In the genomic region with DNA sequence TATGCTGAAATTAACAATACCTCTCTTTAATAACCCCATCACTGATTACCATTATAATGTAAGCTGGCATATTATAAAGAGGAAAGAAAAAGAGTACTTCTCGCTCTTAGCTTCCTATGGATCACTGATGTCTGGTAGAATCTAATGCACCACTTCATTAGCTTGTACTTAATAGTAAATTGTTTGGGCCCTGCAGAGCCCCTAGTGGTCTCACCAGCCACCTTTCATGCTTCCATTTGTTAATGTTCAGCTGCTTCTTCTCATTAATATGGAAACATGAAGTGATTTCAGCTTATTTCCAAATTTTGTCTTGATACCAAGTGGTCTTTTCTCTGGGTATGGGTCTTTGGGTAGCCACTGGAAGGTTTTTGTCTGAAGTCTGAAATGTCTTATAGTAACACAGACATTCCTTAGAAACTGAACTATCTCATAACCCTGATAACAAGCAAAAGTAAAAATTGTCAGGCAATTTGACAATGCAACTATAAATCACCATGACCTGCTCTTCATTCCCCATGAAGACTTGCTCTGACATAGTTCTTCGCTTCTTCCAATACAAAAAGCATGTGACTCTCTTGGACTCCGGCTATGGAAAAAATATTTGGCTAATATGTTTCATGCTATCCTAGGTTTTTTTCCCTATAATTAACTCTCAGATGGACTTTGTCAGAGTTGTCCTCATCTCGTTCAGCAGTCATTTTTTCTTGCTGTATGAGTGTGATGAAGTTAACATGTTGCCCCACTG, we compare ENCODE assay signal across 12 cellular contexts.
DNase-seq lines count a peak whose midpoint lies in the region; TF ChIP-seq lines count a peak whose summit lies in the region.
"Had no signal": no experiment of that assay in that cellular context is flagged by ENCODE, and none has a peak within 500 bp of the region (broad histone marks: within the 10 kb centered on the region; RNA-seq: fewer than 3 reads in every experiment).

No MANE protein-coding gene starts in this region.

- no peak for TF ChIP-seq POLR2A in NB4 (IDR thresholded peaks at IDR 0.05; ENCODE audit: extremely low read depth, insufficient read length)

- DNase-seq in DMS53 (lab: John Stamatoyannopoulos, UW) (peak; percentile 1), DMS53 treated with DMSO at 0.1 percent for 48 hours (lab: John Stamatoyannopoulos, UW; ENCODE audit: unreplicated experiment) (no peak), NB4 (ENCODE audit: low read depth) (no peak), dermis microvascular lymphatic vessel endothelial cell (ENCODE audit: low read depth in 2 of 2) (peak; percentile 12 to 35), retinal pigment epithelial cell (ENCODE audit: low read depth) (no peak), HK-2 (ENCODE audit: unreplicated experiment) (no peak)
- no peak for DNase-seq in stimulated activated CD4-positive, alpha-beta T cell treated with anti-CD3 and anti-CD28 coated beads, Interleukin-4, amount 100 ng/mL, for 4 hours
- no peak for DNase-seq in activated naive CD4-positive, alpha-beta T cell treated with Interleukin-2 at 50 U/mL for 16 hours
- DNase-seq: 8988T; effector CD8-positive, alpha-beta T cell; stimulated activated naive CD8-positive, alpha-beta T cell treated with anti-CD3 and anti-CD28 coated beads, Interleukin-15, amount 100 ng/mL, for 72 hours had no signal

- TF ChIP-seq CTCF in NB4 (IDR thresholded peaks at IDR 0.05; ENCODE audit: low read depth, low read length): peak; percentile 9
- TF ChIP-seq CTCF in retinal pigment epithelial cell (conservative IDR thresholded peaks at IDR 0.05; ENCODE audit: low read depth, low read length): peak; percentile 45

- H3K4me3 ChIP-seq in NB4 (ENCODE audit: low read depth, low read length): no peak overlapping the region
- no peak overlapping the region for H3K4me3 ChIP-seq in retinal pigment epithelial cell (ENCODE audit: low read length)
- H3K4me3 ChIP-seq: SK-N-MC had no signal

Comparison
In these comparisons a context has a peak if more than half of its experiments do, and no peak if none do; other contexts are left out.
1. DNase-seq: peak in DMS53 (single experiment) and dermis microvascular lymphatic vessel endothelial cell (2 of 2); none in DMS53 treated with DMSO at 0.1 percent for 48 hours (single experiment), NB4 (single experiment), retinal pigment epithelial cell (single experiment), HK-2 (single experiment), stimulated activated CD4-positive, alpha-beta T cell treated with anti-CD3 and anti-CD28 coated beads, Interleukin-4, amount 100 ng/mL, for 4 hours (0 of 2) and activated naive CD4-positive, alpha-beta T cell treated with Interleukin-2 at 50 U/mL for 16 hours (single experiment).